ENCODE assay signal across 8 cellular contexts in the genomic region with DNA sequence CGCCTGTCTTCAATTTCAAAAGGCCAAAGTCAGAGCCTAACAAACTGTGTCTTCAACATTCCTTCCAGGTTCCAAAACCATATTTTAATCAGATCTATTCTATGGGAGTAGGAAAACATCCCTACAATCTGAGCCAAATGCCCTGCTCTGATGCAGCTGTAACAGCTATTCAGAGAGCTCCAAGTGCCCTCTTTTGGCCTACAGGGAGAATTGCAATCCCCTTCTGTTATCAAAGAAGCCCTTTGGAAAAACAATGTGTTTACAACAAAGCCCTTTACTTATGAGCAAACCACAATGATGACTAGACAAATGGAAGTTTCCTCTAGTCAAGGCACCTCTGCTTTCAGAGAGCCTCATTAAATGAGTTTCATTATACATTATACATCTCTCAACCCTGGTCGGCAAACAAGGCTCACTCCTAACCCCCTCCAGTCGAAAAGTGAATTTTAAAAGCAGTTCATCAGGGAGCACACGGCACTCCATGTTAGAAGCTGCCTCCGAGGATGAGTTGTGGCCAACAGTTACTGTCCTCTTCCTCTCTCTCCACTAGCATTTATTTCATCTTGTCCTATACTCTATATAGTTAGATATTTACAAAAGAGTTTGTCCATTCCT. TPM values are rescaled to one million over a fixed set of nuclear protein-coding genes. Genes with fewer than 3 reads are reported as not detected.
DNase-seq lines count a peak whose midpoint lies in the region; TF ChIP-seq lines count a peak whose summit lies in the region.

No MANE protein-coding gene starts in this region.

- H3K4me1 ChIP-seq in tibial nerve: no peaks in the 10 kb centered on the region

- no peaks in the 10 kb centered on the region for H3K27me3 ChIP-seq in tibial nerve

- no peak overlapping the region for H3K4me3 ChIP-seq in tibial nerve

- H3K36me3 ChIP-seq in tibial nerve: no peaks in the 10 kb centered on the region

- no peak overlapping the region for H3K27ac ChIP-seq in tibial nerve

- H3K9me3 ChIP-seq in tibial nerve: no peaks in the 10 kb centered on the region

- no peak for TF ChIP-seq POLR2A in tibial nerve (IDR thresholded peaks at IDR 0.05)

- TF ChIP-seq EP300 in tibial nerve (IDR thresholded peaks at IDR 0.05): no peak

- WGBS in tibial nerve, 2 donors: 35 to 38% methylated on average over 5 of the region's 5 CpGs

- DNase-seq in CD1c-positive myeloid dendritic cell (ENCODE audit: extremely low spot score) (peak; percentile 21), GM19238 (ENCODE audit: insufficient read length, low spot score) (peak; percentile 2), NCI-H2196 (lab: John Stamatoyannopoulos, UW; ENCODE audit: unreplicated experiment) (peak; percentile 17), astrocyte of the hippocampus (ENCODE audit: low read depth, low spot score) (peak; percentile 63), iris pigment epithelial cell (ENCODE audit: low read depth) (peak; percentile 75), tibial nerve (ENCODE audit: low spot score in 2 of 2) (no peak)
- DNase-seq in stimulated activated naive CD4-positive, alpha-beta T cell treated with Interleukin-2 at 50 U/mL for 16 hours (lab: John Stamatoyannopoulos, UW): no peak
- DNase-seq in activated T-cell treated with anti-CD3 and anti-CD28 coated beads, Interleukin-2, amount 50 U/mL, for 48 hours: no peak

- peak; percentile 50 to 78 (median 53) for TF ChIP-seq CTCF in tibial nerve (IDR thresholded peaks at IDR 0.05)

RNA-seq across cellular contexts. Expression of gene TMCO5A, which starts 42.6 kb away (rescaled TPM):
- not detected for total RNA-seq in tibial nerve

Comparison
In these comparisons a context has a peak if more than half of its experiments do, and no peak if none do; other contexts are left out.
1. DNase-seq: peak in CD1c-positive myeloid dendritic cell (single experiment), GM19238 (single experiment), NCI-H2196 (single experiment), astrocyte of the hippocampus (single experiment) and iris pigment epithelial cell (single experiment); none in tibial nerve (0 of 2), stimulated activated naive CD4-positive, alpha-beta T cell treated with Interleukin-2 at 50 U/mL for 16 hours (single experiment) and activated T-cell treated with anti-CD3 and anti-CD28 coated beads, Interleukin-2, amount 50 U/mL, for 48 hours (0 of 2).